18 cellular contexts compared by ENCODE assay signal in genomic region chr3:99903844-99904243, GRCh38.
"Had no signal": no experiment of that assay in that cellular context is flagged by ENCODE, and none has a peak within 500 bp of the region (broad histone marks: within the 10 kb centered on the region; RNA-seq: fewer than 3 reads in every experiment).

No MANE protein-coding gene starts in this region.

- FAIRE-seq: kidney, pancreas, urothelium cell line had no signal

- H3K79me2 ChIP-seq: hepatocyte had no signal

- DNase-seq: activated CD4-positive, alpha-beta T cell treated with anti-CD3 and anti-CD28 coated beads, Interleukin-2, amount 50 U/mL, for 48 hours; activated CD8-positive, alpha-beta memory T cell treated with anti-CD3 and anti-CD28 coated beads, Interleukin-2, amount 10 ng/mL, durations not matched to agents 7 days and 5 days; activated naive CD4-positive, alpha-beta T cell treated with anti-CD3 and anti-CD28 coated beads, Interleukin-2, amount 50 U/mL, for 16 hours; activated T-cell treated with anti-CD3 and anti-CD28 coated beads, Interleukin-2, amount 50 U/mL, for 1 hour; adrenal gland; caudate nucleus; effector memory CD4-positive, alpha-beta T cell; kidney; left lung; mucosa of descending colon; naive thymus-derived CD4-positive, alpha-beta T cell; pancreas; stimulated activated CD4-positive, alpha-beta T cell treated with anti-CD3 and anti-CD28 coated beads, Interleukin-12 subunit alpha, Interleukin-12 subunit beta, amount 100 ng/mL, for 4 hours; stimulated activated CD4-positive, alpha-beta T cell treated with anti-CD3 and anti-CD28 coated beads, Interleukin-2, amount 100 ng/mL, for 24 hours; T-helper 9 cell had no signal

- H3K4me2 ChIP-seq: hepatocyte had no signal

- H3K36me3 ChIP-seq: adrenal gland, left lung, pancreas had no signal

- H3K27me3 ChIP-seq: adrenal gland, hepatocyte, left lung, pancreas had no signal

- H3K4me3 Mint-ChIP-seq: activated CD8-positive, alpha-beta memory T cell treated with anti-CD3 and anti-CD28 coated beads, Interleukin-2, amount 10 ng/mL, durations not matched to agents 7 days and 5 days; naive thymus-derived CD4-positive, alpha-beta T cell; stimulated activated effector memory CD8-positive, alpha-beta T cell treated with anti-CD3 and anti-CD28 coated beads, Interleukin-12 subunit alpha, Interleukin-12 subunit beta, amount 100 ng/mL, for 72 hours had no signal

- H2AFZ ChIP-seq: hepatocyte had no signal

- H3K36me3 Mint-ChIP-seq: stimulated activated effector memory CD8-positive, alpha-beta T cell treated with anti-CD3 and anti-CD28 coated beads, Interleukin-12 subunit alpha, Interleukin-12 subunit beta, amount 100 ng/mL, for 72 hours had no signal

- H3K9me3 Mint-ChIP-seq: stimulated activated effector memory CD8-positive, alpha-beta T cell treated with anti-CD3 and anti-CD28 coated beads, Interleukin-12 subunit alpha, Interleukin-12 subunit beta, amount 100 ng/mL, for 72 hours had no signal

- H3K9me3 ChIP-seq: adrenal gland, left lung, mucosa of descending colon, pancreas had no signal

- H3K4me1 Mint-ChIP-seq: stimulated activated effector memory CD8-positive, alpha-beta T cell treated with anti-CD3 and anti-CD28 coated beads, Interleukin-12 subunit alpha, Interleukin-12 subunit beta, amount 100 ng/mL, for 72 hours had no signal

- H3K27me3 Mint-ChIP-seq: activated CD8-positive, alpha-beta memory T cell treated with anti-CD3 and anti-CD28 coated beads, Interleukin-2, amount 10 ng/mL, durations not matched to agents 7 days and 5 days; naive thymus-derived CD4-positive, alpha-beta T cell had no signal

- H3K27ac Mint-ChIP-seq: activated CD8-positive, alpha-beta memory T cell treated with anti-CD3 and anti-CD28 coated beads, Interleukin-2, amount 10 ng/mL, durations not matched to agents 7 days and 5 days; naive thymus-derived CD4-positive, alpha-beta T cell; stimulated activated effector memory CD8-positive, alpha-beta T cell treated with anti-CD3 and anti-CD28 coated beads, Interleukin-12 subunit alpha, Interleukin-12 subunit beta, amount 100 ng/mL, for 72 hours had no signal

- H3K27ac ChIP-seq: adrenal gland, hepatocyte, left lung, pancreas had no signal

- H3K4me3 ChIP-seq: adrenal gland, hepatocyte, left lung, mucosa of descending colon, pancreas had no signal

- ATAC-seq: activated CD8-positive, alpha-beta memory T cell treated with anti-CD3 and anti-CD28 coated beads, Interleukin-2, amount 10 ng/mL, durations not matched to agents 7 days and 5 days; left lung; mucosa of descending colon; naive thymus-derived CD4-positive, alpha-beta T cell; pancreas; stimulated activated effector memory CD8-positive, alpha-beta T cell treated with anti-CD3 and anti-CD28 coated beads, Interleukin-12 subunit alpha, Interleukin-12 subunit beta, amount 100 ng/mL, for 72 hours had no signal
